ENCODE assay signal across 27 cellular contexts in genomic region chr19:44055870-44056269, GRCh38. TPM values are rescaled to one million over a fixed set of nuclear protein-coding genes. Genes with fewer than 3 reads are reported as not detected.
A peak's percentile ranks its signal among the peaks of the same experiment; 100 is the strongest.
DNase-seq lines count a peak whose midpoint lies in the region; ATAC-seq and TF ChIP-seq lines count a peak whose summit lies in the region.
"Had no signal": no experiment of that assay in that cellular context is flagged by ENCODE, and none has a peak within 500 bp of the region (broad histone marks: within the 10 kb centered on the region; RNA-seq: fewer than 3 reads in every experiment).

No MANE protein-coding gene starts in this region.

- no peak overlapping the region for H2AFZ ChIP-seq in DND-41 (ENCODE audit: low read depth, low read length)

- H3K27ac ChIP-seq in DND-41 (ENCODE audit: low read length) (no peak overlapping the region), testis (no peak overlapping the region)
- H3K27ac ChIP-seq in CD8-positive, alpha-beta memory T cell (ENCODE audit: low read depth, low read length), result no peak overlapping the region
- H3K27ac ChIP-seq: epithelial cell of prostate, stomach, thyroid gland, uterus had no signal

- H3K36me3 ChIP-seq in DND-41 (ENCODE audit: insufficient read depth, low read length) (peaks cover 15% of the 10 kb centered on the region), testis (ENCODE audit: low read depth, missing control alignments) (no peaks in the 10 kb centered on the region)
- H3K36me3 ChIP-seq in CD8-positive, alpha-beta memory T cell (ENCODE audit: insufficient read depth, low read length), result no peaks in the 10 kb centered on the region
- H3K36me3 ChIP-seq: uterus had no signal

- H3K4me3 Mint-ChIP-seq in HFFc6, result no peak overlapping the region
- H3K4me3 Mint-ChIP-seq in WTC11, result no peak overlapping the region
- H3K4me3 Mint-ChIP-seq in CD8-positive, alpha-beta memory T cell, result no peak overlapping the region
- H3K4me3 Mint-ChIP-seq: activated CD4-positive, alpha-beta T cell treated with anti-CD3 and anti-CD28 coated beads, Interleukin-2, amount 10 ng/mL, durations not matched to agents 7 days and 5 days; activated naive CD8-positive, alpha-beta T cell treated with anti-CD3 and anti-CD28 coated beads for 36 hours; CD4-positive, alpha-beta T cell had no signal

- DNase-seq in DND-41 (no peak), HFFc6 (no peak), WTC11 (ENCODE audit: low spot score) (peak; percentile 21), testis (no peak)
- no peak for DNase-seq in CD8-positive, alpha-beta memory T cell
- DNase-seq: activated CD4-positive, alpha-beta T cell treated with anti-CD3 and anti-CD28 coated beads, Interleukin-2, amount 10 ng/mL, durations not matched to agents 7 days and 5 days; activated effector memory CD4-positive, alpha-beta T cell treated with Interleukin-2 at 50 U/mL for 16 hours; activated naive CD8-positive, alpha-beta T cell treated with anti-CD3 and anti-CD28 coated beads for 36 hours; AML-193; anterior cingulate cortex; CD4-positive, alpha-beta T cell; hippocampal formation; Karpas-422; left colon; mammary epithelial cell; NCI-H1417 treated with DMSO at 0.1 percent for 48 hours; NCI-H2081; NCI-H2227 treated with DMSO at 0.1 percent for 48 hours; SIG-M5; stimulated activated CD4-positive, alpha-beta T cell treated with anti-CD3 and anti-CD28 coated beads, Interleukin-4, amount 100 ng/mL, for 1 hour; stomach; thyroid gland; uterus had no signal

- no peak overlapping the region for H3K9ac ChIP-seq in DND-41 (ENCODE audit: low read depth, low read length)

- no peaks in the 10 kb centered on the region for H4K20me1 ChIP-seq in DND-41 (ENCODE audit: insufficient read depth, low read length)

- H3K79me2 ChIP-seq in DND-41 (ENCODE audit: insufficient read depth, low read length), result peaks cover 2% of the 10 kb centered on the region; the same call in 1 of the 2 replicates

- H3K9me3 Mint-ChIP-seq in HFFc6, result no peaks in the 10 kb centered on the region; the same call in 1 of the 2 replicates
- peaks cover 15% of the 10 kb centered on the region for H3K9me3 Mint-ChIP-seq in WTC11
- H3K9me3 Mint-ChIP-seq in CD8-positive, alpha-beta memory T cell, result peaks cover 15 to 49% (median 24%) of the 10 kb centered on the region in 5 donors

- H3K4me1 Mint-ChIP-seq in HFFc6 (ENCODE audit: low read depth), result peaks cover 16% of the 10 kb centered on the region
- peaks cover 4% of the 10 kb centered on the region; the same call in 1 of the 2 replicates for H3K4me1 Mint-ChIP-seq in WTC11
- H3K4me1 Mint-ChIP-seq in CD8-positive, alpha-beta memory T cell, result peaks cover 18 to 30% (median 25%) of the 10 kb centered on the region in 3 donors

- H3K36me3 Mint-ChIP-seq in HFFc6 (ENCODE audit: low read depth), result peaks cover 39% of the 10 kb centered on the region
- H3K36me3 Mint-ChIP-seq in WTC11, result peaks cover 37% of the 10 kb centered on the region
- peaks cover 29 to 75% (median 61%) of the 10 kb centered on the region in 3 donors for H3K36me3 Mint-ChIP-seq in CD8-positive, alpha-beta memory T cell

- POLR2A ChIA-PET in WTC11 (lab: Charles Lee), result no interaction called here
- POLR2A ChIA-PET in CD8-positive, alpha-beta memory T cell (lab: Charles Lee), result no interaction called here

- H3K27ac Mint-ChIP-seq in HFFc6, result no peak overlapping the region
- H3K27ac Mint-ChIP-seq in WTC11, result no peak overlapping the region
- H3K27ac Mint-ChIP-seq in CD8-positive, alpha-beta memory T cell, result no peak overlapping the region
- H3K27ac Mint-ChIP-seq: activated CD4-positive, alpha-beta T cell treated with anti-CD3 and anti-CD28 coated beads, Interleukin-2, amount 10 ng/mL, durations not matched to agents 7 days and 5 days; activated naive CD8-positive, alpha-beta T cell treated with anti-CD3 and anti-CD28 coated beads for 36 hours; CD4-positive, alpha-beta T cell; nephron had no signal

- H3K4me3 ChIP-seq in DND-41 (ENCODE audit: low read depth in 1 of 2, low read length in 2 of 2) (no peak overlapping the region), testis (no peak overlapping the region)
- no peak overlapping the region for H3K4me3 ChIP-seq in CD8-positive, alpha-beta memory T cell (ENCODE audit: low read length)
- H3K4me3 ChIP-seq: GM12878, stomach, thyroid gland, uterus had no signal

- H3K4me2 ChIP-seq in DND-41 (ENCODE audit: insufficient read depth, low read length), result no peak overlapping the region

- TF ChIP-seq POLR2A in testis (IDR thresholded peaks at IDR 0.05), result no peak

- ATAC-seq in DND-41 (ENCODE audit: insufficient read depth, low read depth) (no peak), WTC11 (no peak), HG03039 (IDR thresholded peaks at IDR 0.05; ENCODE audit: unreplicated experiment) (no peak)
- ATAC-seq: GM12878, left colon had no signal

- intact Hi-C loops in testis (cut with DNase I; ENCODE audit: low total_unique reads), result loop anchor here (10.0 kb wide), 1 partner anchor 59 kb away; the partner anchor contains the start of gene ZNF225

- CTCF ChIA-PET in WTC11 (lab: Charles Lee), result interaction anchor here (0.8 kb wide), 1 partner anchor 77 kb away, joined by 3 read pairs; no protein-coding TSS in a partner anchor
- CTCF ChIA-PET in CD8-positive, alpha-beta memory T cell (lab: Charles Lee), result no interaction called here

- H3K27me3 Mint-ChIP-seq in HFFc6 (ENCODE audit: insufficient read depth) (no peaks in the 10 kb centered on the region; the same call in 1 of the 2 replicates), WTC11 (ENCODE audit: low read depth) (no peaks in the 10 kb centered on the region; the same call in 1 of the 2 replicates)
- H3K27me3 Mint-ChIP-seq in CD8-positive, alpha-beta memory T cell, result peaks cover 4 to 16% of the 10 kb centered on the region in 2 donors
- H3K27me3 Mint-ChIP-seq: activated CD4-positive, alpha-beta T cell treated with anti-CD3 and anti-CD28 coated beads, Interleukin-2, amount 10 ng/mL, durations not matched to agents 7 days and 5 days; activated naive CD8-positive, alpha-beta T cell treated with anti-CD3 and anti-CD28 coated beads for 36 hours; CD4-positive, alpha-beta T cell had no signal

- H3K9me3 ChIP-seq in DND-41 (ENCODE audit: insufficient read depth, low read length, severe bottlenecking) (no peaks in the 10 kb centered on the region), testis (no peaks in the 10 kb centered on the region)
- no peaks in the 10 kb centered on the region for H3K9me3 ChIP-seq in CD8-positive, alpha-beta memory T cell (ENCODE audit: low read length)
- H3K9me3 ChIP-seq: thyroid gland, uterus had no signal

- peak; percentile 14 for TF ChIP-seq CTCF in DND-41 (IDR thresholded peaks at IDR 0.05; ENCODE audit: borderline replicate concordance, extremely low read depth, low read length, poor library complexity, severe bottlenecking)
- TF ChIP-seq CTCF in HFFc6 (IDR thresholded peaks at IDR 0.05), result peak; percentile 20; the same call in 1 of the 2 replicates
- TF ChIP-seq CTCF in WTC11 (IDR thresholded peaks at IDR 0.05), result no peak
- no peak for TF ChIP-seq CTCF in testis (IDR thresholded peaks at IDR 0.05)

- WGBS in testis, 2 donors, result 70 to 90% methylated on average over 5 of the region's 5 CpGs

- H3K27me3 ChIP-seq in DND-41 (ENCODE audit: insufficient read depth, low read length, poor library complexity) (no peaks in the 10 kb centered on the region), testis (no peaks in the 10 kb centered on the region)
- no peaks in the 10 kb centered on the region for H3K27me3 ChIP-seq in CD8-positive, alpha-beta memory T cell (ENCODE audit: insufficient read depth, low read length, poor library complexity, severe bottlenecking)
- H3K27me3 ChIP-seq: thyroid gland, uterus had no signal

- peaks cover 17% of the 10 kb centered on the region for H3K4me1 ChIP-seq in DND-41 (ENCODE audit: insufficient read depth, low read length)
- H3K4me1 ChIP-seq in CD8-positive, alpha-beta memory T cell (ENCODE audit: insufficient read depth, low read length), result peaks cover 8% of the 10 kb centered on the region
- H3K4me1 ChIP-seq in testis, result peaks cover 6% of the 10 kb centered on the region
- H3K4me1 ChIP-seq: uterus had no signal

RNA-seq across cellular contexts. Expression of gene ZNF223, which starts 4.0 kb away (rescaled TPM):
- 1 to 10 TPM; 2.3 to 4.1 (median 2.6) TPM for total RNA-seq in HFFc6 (2021; fragmentation: NEBNext Ultra II Directional; extraction: Animal tissue kit (Norgen Biotek cat#: 25700))
- total RNA-seq in WTC11 (2021) (5.0 to 7.2 TPM (median 5.7 TPM) in 3 replicates), testis (1 to 10 TPM; 4.5 to 4.8 TPM)
- 1 to 10 TPM; 1.3 to 1.9 TPM for total RNA-seq in CD8-positive, alpha-beta memory T cell
- polyA plus RNA-seq in CD8-positive, alpha-beta memory T cell, result 2.7 TPM
- polyA plus RNA-seq in testis (ENCODE audit: insufficient read depth, low read depth, low replicate concordance), result 6.1 TPM

RNA-seq across cellular contexts. Expression of gene ZNF284, which starts 16.1 kb away (rescaled TPM):
- total RNA-seq in HFFc6 (2021; fragmentation: NEBNext Ultra II Directional; extraction: Animal tissue kit (Norgen Biotek cat#: 25700)), result 1 to 10 TPM; 1.6 to 2.7 (median 2.4) TPM
- 1.7 to 3.0 TPM (median 2.7 TPM) in 3 replicates for total RNA-seq in WTC11 (2021)
- 1 to 10 TPM; 2.4 to 2.7 TPM for total RNA-seq in CD8-positive, alpha-beta memory T cell
- 0.91 TPM for polyA plus RNA-seq in CD8-positive, alpha-beta memory T cell
- 1 to 10 TPM; 1.0 to 1.5 TPM for total RNA-seq in testis
- 0.96 TPM for polyA plus RNA-seq in testis (ENCODE audit: insufficient read depth, low read depth, low replicate concordance)

RNA-seq across cellular contexts. Expression of gene ZNF222, which starts 30.7 kb away (rescaled TPM):
- 1 to 10 TPM; 2.4 to 5.1 (median 3.6) TPM for total RNA-seq in HFFc6 (2021; fragmentation: NEBNext Ultra II Directional; extraction: Animal tissue kit (Norgen Biotek cat#: 25700))
- 3.4 to 4.6 TPM (median 3.5 TPM) in 3 replicates for total RNA-seq in WTC11 (2021)
- total RNA-seq in CD8-positive, alpha-beta memory T cell, result 1 to 10 TPM; 2.5 to 3.3 TPM
- 3.2 TPM for polyA plus RNA-seq in CD8-positive, alpha-beta memory T cell
- 1 to 10 TPM; 4.2 to 6.5 TPM for total RNA-seq in testis
- polyA plus RNA-seq in testis (ENCODE audit: insufficient read depth, low read depth, low replicate concordance), result 15.4 TPM

RNA-seq across cellular contexts. Expression of gene ZNF224, which starts 38.3 kb away (rescaled TPM):
- total RNA-seq in HFFc6 (2021; fragmentation: NEBNext Ultra II Directional; extraction: Animal tissue kit (Norgen Biotek cat#: 25700)), result 10 to 100 TPM in 5 of 6 experiments, 1 to 10 TPM in 1; 8.5 to 11.8 (median 10.8) TPM
- total RNA-seq in WTC11 (2021) (12.4 to 14.8 TPM (median 13.7 TPM) in 3 replicates), testis (10 to 100 TPM; 21.8 to 22.7 TPM)
- 10 to 100 TPM; 19.6 to 20.6 TPM for total RNA-seq in CD8-positive, alpha-beta memory T cell
- 11.9 TPM for polyA plus RNA-seq in CD8-positive, alpha-beta memory T cell
- polyA plus RNA-seq in testis (ENCODE audit: insufficient read depth, low read depth, low replicate concordance), result 11.3 TPM

RNA-seq across cellular contexts. Expression of gene ZNF230, which starts 53.1 kb away (rescaled TPM):
- 1 to 10 TPM; 1.3 to 2.6 (median 2.0) TPM for total RNA-seq in HFFc6 (2021; fragmentation: NEBNext Ultra II Directional; extraction: Animal tissue kit (Norgen Biotek cat#: 25700))
- total RNA-seq in WTC11 (2021), result 2.2 to 4.0 TPM (median 3.5 TPM) in 3 replicates
- 1 to 10 TPM; 3.9 to 4.9 TPM for total RNA-seq in CD8-positive, alpha-beta memory T cell
- 3.4 TPM for polyA plus RNA-seq in CD8-positive, alpha-beta memory T cell
- total RNA-seq in testis, result 1 to 10 TPM; 3.3 to 4.6 TPM
- polyA plus RNA-seq in testis (ENCODE audit: insufficient read depth, low read depth, low replicate concordance), result 5.6 TPM

Comparison
In these comparisons a context has a peak if more than half of its experiments do, and no peak if none do; other contexts are left out.
1. CTCF ChIP-seq: peak in DND-41 (single experiment) and HFFc6 (single experiment); none in WTC11 (single experiment) and testis (0 of 3).